ENCODE assay signal across 14 cellular contexts in genomic region chr16:72894291-72895151, GRCh38.
DNase-seq lines count a peak whose midpoint lies in the region; TF ChIP-seq lines count a peak whose summit lies in the region.
"Had no signal": no experiment of that assay in that cellular context is flagged by ENCODE, and none has a peak within 500 bp of the region (broad histone marks: within the 10 kb centered on the region; RNA-seq: fewer than 3 reads in every experiment).

No MANE protein-coding gene starts in this region.

- H3K36me3 ChIP-seq in smooth muscle cell (ENCODE audit: low read depth): no peaks in the 10 kb centered on the region

- peaks cover 14% of the 10 kb centered on the region for H3K79me2 ChIP-seq in smooth muscle cell (ENCODE audit: low read depth)

- peaks cover 22% of the 10 kb centered on the region for H4K20me1 ChIP-seq in smooth muscle cell (ENCODE audit: low read depth)

- 0 out of 2 replicates have a peak overlapping the region, but pooled peaks have one; percentile 8 for H3K4me3 ChIP-seq in HFF-Myc (replicated peaks; ENCODE audit: low read depth, low read length)
- H3K4me3 ChIP-seq in choroid plexus epithelial cell (ENCODE audit: low read depth, low read length): no peak overlapping the region
- H3K4me3 ChIP-seq in smooth muscle cell: no peak overlapping the region
- H3K4me3 ChIP-seq: body of pancreas had no signal

- peak overlapping the region; percentile 64 for H3K27ac ChIP-seq in smooth muscle cell (ENCODE audit: low read depth)

- H2AFZ ChIP-seq in smooth muscle cell (ENCODE audit: low read depth): no peak overlapping the region

- H3K4me1 ChIP-seq in smooth muscle cell (ENCODE audit: low read depth): peaks cover 9% of the 10 kb centered on the region
- H3K4me1 ChIP-seq: body of pancreas had no signal

- H3F3A ChIP-seq in smooth muscle cell (ENCODE audit: low read depth): no peaks in the 10 kb centered on the region

- WGBS in smooth muscle cell (ENCODE audit: low lambda C conversion rate): 83% methylated on average over 18 of the region's 18 CpGs

- H3K9me3 ChIP-seq in smooth muscle cell (replicated peaks; ENCODE audit: low read depth): no peaks in the 10 kb centered on the region
- H3K9me3 ChIP-seq: body of pancreas, SK-N-SH had no signal

- no peaks in the 10 kb centered on the region for H3K27me3 ChIP-seq in smooth muscle cell (ENCODE audit: low read depth)
- H3K27me3 ChIP-seq: body of pancreas had no signal

- no peak for DNase-seq in HFF-Myc (ENCODE audit: extremely low read depth, low read depth)
- DNase-seq in choroid plexus epithelial cell (ENCODE audit: low read depth): peak; percentile 48
- peak; percentile 49 for DNase-seq in kidney glomerular epithelial cell (lab: John Stamatoyannopoulos, UW)
- no peak for DNase-seq in smooth muscle cell (lab: John Stamatoyannopoulos, UW; ENCODE audit: unreplicated experiment)
- no peak for DNase-seq in cerebellum (ENCODE audit: low spot score)
- DNase-seq in NCI-H446 treated with DMSO at 0.1 percent for 48 hours (lab: John Stamatoyannopoulos, UW): no peak
- DNase-seq in NOMO-1 treated with DMSO at 0.1 percent for 48 hours (lab: John Stamatoyannopoulos, UW; ENCODE audit: unreplicated experiment): no peak
- no peak for DNase-seq in islet precursor cell
- DNase-seq: activated T-cell treated with anti-CD3 and anti-CD28 coated beads, Interleukin-2, amount 50 U/mL, for 48 hours; body of pancreas; GOT3; immature natural killer cell; NK-92 treated with Interleukin-12 subunit alpha and Interleukin-12 subunit beta, amount 100 ng/mL, for 24 hours; SK-N-SH had no signal

- H3K4me2 ChIP-seq in smooth muscle cell: peak overlapping the region; percentile 71
- H3K4me2 ChIP-seq: SK-N-SH had no signal

- H3K9ac ChIP-seq in smooth muscle cell (ENCODE audit: low read depth): no peak overlapping the region
- H3K9ac ChIP-seq: SK-N-SH had no signal

- TF ChIP-seq CTCF in HFF-Myc (IDR thresholded peaks at IDR 0.05; ENCODE audit: low read depth, low read length, missing control alignments): no peak
- no peak for TF ChIP-seq CTCF in choroid plexus epithelial cell (conservative IDR thresholded peaks at IDR 0.05; ENCODE audit: low read depth, low read length)
- no peak for TF ChIP-seq CTCF in smooth muscle cell (IDR thresholded peaks at IDR 0.05; ENCODE audit: borderline replicate concordance, insufficient read depth, poor library complexity, severe bottlenecking)

Comparison
In these comparisons a context has a peak if more than half of its experiments do, and no peak if none do; other contexts are left out.
1. DNase-seq: peak in choroid plexus epithelial cell (single experiment) and kidney glomerular epithelial cell (single experiment); none in HFF-Myc (single experiment), smooth muscle cell (single experiment), cerebellum (single experiment), NCI-H446 treated with DMSO at 0.1 percent for 48 hours (single experiment), NOMO-1 treated with DMSO at 0.1 percent for 48 hours (single experiment) and islet precursor cell (single experiment).